27 cellular contexts compared by ENCODE assay signal in genomic region chr9:77237896-77238295, GRCh38.
"Had no signal": no experiment of that assay in that cellular context is flagged by ENCODE, and none has a peak within 500 bp of the region (broad histone marks: within the 10 kb centered on the region; RNA-seq: fewer than 3 reads in every experiment).

No MANE protein-coding gene starts in this region.

- H3K27me3 ChIP-seq: MG63 had no signal

- H3K4me3 ChIP-seq: MG63 had no signal

- DNase-seq: Karpas-422, KG1, MG63, NCI-H1092, NCI-H1105 treated with DMSO at 0.1 percent for 48 hours, NCI-H1417 treated with DMSO at 0.1 percent for 48 hours, NCI-H146, NCI-H1694 treated with DMSO at 0.1 percent for 48 hours, NCI-H1930, NCI-H2081, NCI-H2107, NCI-H2171, NCI-H226, NCI-H446, NCI-H510A, NCI-H524 treated with DMSO at 0.1 percent for 48 hours, NCI-H69, NCI-H774, PC-3, SHP77, SK-N-SH, SW 1271, T-cell had no signal

- H3K9me3 Mint-ChIP-seq: IgD-negative memory B cell; T-cell; T-helper 1 cell treated with Interleukin-12 subunit alpha and Interleukin-12 subunit beta and Interleukin-4 antibody, amounts not matched to agents 30 μg/mL and 1 μg/mL, for 36 hours had no signal

- ATAC-seq: Panc1, PC-3, T-cell had no signal

- H3K27me3 Mint-ChIP-seq: IgD-negative memory B cell, T-cell had no signal

- H3K9me2 ChIP-seq: SK-N-SH had no signal

- H3K36me3 ChIP-seq: MG63 had no signal

- H3K9ac ChIP-seq: SK-N-SH had no signal

- H3K27ac ChIP-seq: RWPE1 had no signal

- H3K9me3 ChIP-seq: MG63, SK-N-SH had no signal

- H3K27ac Mint-ChIP-seq: IgD-negative memory B cell; T-cell; T-helper 1 cell treated with Interleukin-12 subunit alpha and Interleukin-12 subunit beta and Interleukin-4 antibody, amounts not matched to agents 30 μg/mL and 1 μg/mL, for 36 hours had no signal

- H3K4me3 Mint-ChIP-seq: IgD-negative memory B cell; T-cell; T-helper 1 cell treated with Interleukin-12 subunit alpha and Interleukin-12 subunit beta and Interleukin-4 antibody, amounts not matched to agents 30 μg/mL and 1 μg/mL, for 36 hours had no signal

- H3K4me2 ChIP-seq: SK-N-SH had no signal

- H3K4me1 Mint-ChIP-seq: IgD-negative memory B cell had no signal
